ENCODE assay signal across 1 cellular context in genomic region chr10:68599754-68600040, GRCh38.
A peak's percentile ranks its signal among the peaks of the same experiment; 100 is the strongest.
TF ChIP-seq lines count a peak whose summit lies in the region.

No MANE protein-coding gene starts in this region.

TF ChIP-seq in HepG2, 621 proteins besides CTCF, POLR2A, EP300 and RAD21 (continued from another document):
- TF ChIP-seq, protein P1, sequence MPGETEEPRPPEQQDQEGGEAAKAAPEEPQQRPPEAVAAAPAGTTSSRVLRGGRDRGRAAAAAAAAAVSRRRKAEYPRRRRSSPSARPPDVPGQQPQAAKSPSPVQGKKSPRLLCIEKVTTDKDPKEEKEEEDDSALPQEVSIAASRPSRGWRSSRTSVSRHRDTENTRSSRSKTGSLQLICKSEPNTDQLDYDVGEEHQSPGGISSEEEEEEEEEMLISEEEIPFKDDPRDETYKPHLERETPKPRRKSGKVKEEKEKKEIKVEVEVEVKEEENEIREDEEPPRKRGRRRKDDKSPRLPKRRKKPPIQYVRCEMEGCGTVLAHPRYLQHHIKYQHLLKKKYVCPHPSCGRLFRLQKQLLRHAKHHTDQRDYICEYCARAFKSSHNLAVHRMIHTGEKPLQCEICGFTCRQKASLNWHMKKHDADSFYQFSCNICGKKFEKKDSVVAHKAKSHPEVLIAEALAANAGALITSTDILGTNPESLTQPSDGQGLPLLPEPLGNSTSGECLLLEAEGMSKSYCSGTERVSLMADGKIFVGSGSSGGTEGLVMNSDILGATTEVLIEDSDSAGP (CRISPR knock-in tag; IDR thresholded peaks at IDR 0.05; ENCODE audit: borderline replicate concordance) = 0 out of 2 replicates have a peak, but pooled peaks have one; percentile 4
- TF ChIP-seq ZNF282 (IDR thresholded peaks at IDR 0.05; ENCODE audit: partially characterized antibody) (no peak), KLF6 (CRISPR knock-in tag; IDR thresholded peaks at IDR 0.05) (0 out of 2 replicates have a peak, but pooled peaks have one; percentile 14), SP4 (CRISPR knock-in tag; IDR thresholded peaks at IDR 0.05) (no peak), SRY (CRISPR knock-in tag; IDR thresholded peaks at IDR 0.05) (no peak), POLR2G (IDR thresholded peaks at IDR 0.05; ENCODE audit: low read depth, low read length) (no peak), ZGPAT (CRISPR knock-in tag; IDR thresholded peaks at IDR 0.05) (no peak), ZNF253 (CRISPR knock-in tag; IDR thresholded peaks at IDR 0.05; ENCODE audit: borderline replicate concordance) (no peak), ZNF749 (CRISPR knock-in tag; IDR thresholded peaks at IDR 0.05; ENCODE audit: borderline replicate concordance) (no peak), MYPOP (CRISPR knock-in tag; IDR thresholded peaks at IDR 0.05) (no peak)
- TF ChIP-seq, protein P2, sequence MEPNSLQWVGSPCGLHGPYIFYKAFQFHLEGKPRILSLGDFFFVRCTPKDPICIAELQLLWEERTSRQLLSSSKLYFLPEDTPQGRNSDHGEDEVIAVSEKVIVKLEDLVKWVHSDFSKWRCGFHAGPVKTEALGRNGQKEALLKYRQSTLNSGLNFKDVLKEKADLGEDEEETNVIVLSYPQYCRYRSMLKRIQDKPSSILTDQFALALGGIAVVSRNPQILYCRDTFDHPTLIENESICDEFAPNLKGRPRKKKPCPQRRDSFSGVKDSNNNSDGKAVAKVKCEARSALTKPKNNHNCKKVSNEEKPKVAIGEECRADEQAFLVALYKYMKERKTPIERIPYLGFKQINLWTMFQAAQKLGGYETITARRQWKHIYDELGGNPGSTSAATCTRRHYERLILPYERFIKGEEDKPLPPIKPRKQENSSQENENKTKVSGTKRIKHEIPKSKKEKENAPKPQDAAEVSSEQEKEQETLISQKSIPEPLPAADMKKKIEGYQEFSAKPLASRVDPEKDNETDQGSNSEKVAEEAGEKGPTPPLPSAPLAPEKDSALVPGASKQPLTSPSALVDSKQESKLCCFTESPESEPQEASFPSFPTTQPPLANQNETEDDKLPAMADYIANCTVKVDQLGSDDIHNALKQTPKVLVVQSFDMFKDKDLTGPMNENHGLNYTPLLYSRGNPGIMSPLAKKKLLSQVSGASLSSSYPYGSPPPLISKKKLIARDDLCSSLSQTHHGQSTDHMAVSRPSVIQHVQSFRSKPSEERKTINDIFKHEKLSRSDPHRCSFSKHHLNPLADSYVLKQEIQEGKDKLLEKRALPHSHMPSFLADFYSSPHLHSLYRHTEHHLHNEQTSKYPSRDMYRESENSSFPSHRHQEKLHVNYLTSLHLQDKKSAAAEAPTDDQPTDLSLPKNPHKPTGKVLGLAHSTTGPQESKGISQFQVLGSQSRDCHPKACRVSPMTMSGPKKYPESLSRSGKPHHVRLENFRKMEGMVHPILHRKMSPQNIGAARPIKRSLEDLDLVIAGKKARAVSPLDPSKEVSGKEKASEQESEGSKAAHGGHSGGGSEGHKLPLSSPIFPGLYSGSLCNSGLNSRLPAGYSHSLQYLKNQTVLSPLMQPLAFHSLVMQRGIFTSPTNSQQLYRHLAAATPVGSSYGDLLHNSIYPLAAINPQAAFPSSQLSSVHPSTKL (CRISPR knock-in tag; IDR thresholded peaks at IDR 0.05) = no peak
- TF ChIP-seq, protein P3, sequence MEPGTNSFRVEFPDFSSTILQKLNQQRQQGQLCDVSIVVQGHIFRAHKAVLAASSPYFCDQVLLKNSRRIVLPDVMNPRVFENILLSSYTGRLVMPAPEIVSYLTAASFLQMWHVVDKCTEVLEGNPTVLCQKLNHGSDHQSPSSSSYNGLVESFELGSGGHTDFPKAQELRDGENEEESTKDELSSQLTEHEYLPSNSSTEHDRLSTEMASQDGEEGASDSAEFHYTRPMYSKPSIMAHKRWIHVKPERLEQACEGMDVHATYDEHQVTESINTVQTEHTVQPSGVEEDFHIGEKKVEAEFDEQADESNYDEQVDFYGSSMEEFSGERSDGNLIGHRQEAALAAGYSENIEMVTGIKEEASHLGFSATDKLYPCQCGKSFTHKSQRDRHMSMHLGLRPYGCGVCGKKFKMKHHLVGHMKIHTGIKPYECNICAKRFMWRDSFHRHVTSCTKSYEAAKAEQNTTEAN (CRISPR knock-in tag; conservative IDR thresholded peaks at IDR 0.05) = no peak
